In genomic region chrX:17242470-17242869, GRCh38 we compare ENCODE assay signal across 8 cellular contexts.
A peak's percentile ranks its signal among the peaks of the same experiment; 100 is the strongest.
DNase-seq lines count a peak whose midpoint lies in the region; ATAC-seq and TF ChIP-seq lines count a peak whose summit lies in the region.

No MANE protein-coding gene starts in this region.

- TF ChIP-seq CTCF in astrocyte of the spinal cord (IDR thresholded peaks at IDR 0.05; ENCODE audit: low read depth, low read length) = peak; percentile 73

- ATAC-seq in HG03354 (IDR thresholded peaks at IDR 0.05; ENCODE audit: poor library complexity, severe bottlenecking, unreplicated experiment) (peak; percentile 77), HG03039 (IDR thresholded peaks at IDR 0.05; ENCODE audit: unreplicated experiment) (no peak), HG02870 (IDR thresholded peaks at IDR 0.05; ENCODE audit: unreplicated experiment) (no peak)

- DNase-seq in G401 (ENCODE audit: low spot score) (peak; percentile 57), NCI-H69 (lab: John Stamatoyannopoulos, UW) (peak; percentile 91), astrocyte of the spinal cord (ENCODE audit: low read depth, low spot score) (peak; percentile 54), inferior parietal cortex (ENCODE audit: extremely low spot score) (peak; percentile 77)
- peak; percentile 2 to 3 for DNase-seq in stimulated activated CD4-positive, alpha-beta T cell treated with anti-CD3 and anti-CD28 coated beads, Interleukin-4, amount 100 ng/mL, for 48 hours (ENCODE audit: low read depth in 2 of 2)

- in situ Hi-C loops in G401 (cut with HindIII; ENCODE audit: low sequenced_read_pairs) = no loop called here
- in situ Hi-C loops in astrocyte of the spinal cord (cut with HindIII; ENCODE audit: low sequenced_read_pairs) = no loop called here

- H3K4me3 ChIP-seq in astrocyte of the spinal cord (ENCODE audit: low read depth, low read length) = no peak overlapping the region

Comparison
In these comparisons a context has a peak if more than half of its experiments do, and no peak if none do; other contexts are left out.
1. DNase-seq: peak in every context shown above with its lines; median percentile 91 in NCI-H69; 77 in inferior parietal cortex; 57 in G401; 54 in astrocyte of the spinal cord; 2 in stimulated activated CD4-positive, alpha-beta T cell treated with anti-CD3 and anti-CD28 coated beads, Interleukin-4, amount 100 ng/mL, for 48 hours.